In the genomic region with DNA sequence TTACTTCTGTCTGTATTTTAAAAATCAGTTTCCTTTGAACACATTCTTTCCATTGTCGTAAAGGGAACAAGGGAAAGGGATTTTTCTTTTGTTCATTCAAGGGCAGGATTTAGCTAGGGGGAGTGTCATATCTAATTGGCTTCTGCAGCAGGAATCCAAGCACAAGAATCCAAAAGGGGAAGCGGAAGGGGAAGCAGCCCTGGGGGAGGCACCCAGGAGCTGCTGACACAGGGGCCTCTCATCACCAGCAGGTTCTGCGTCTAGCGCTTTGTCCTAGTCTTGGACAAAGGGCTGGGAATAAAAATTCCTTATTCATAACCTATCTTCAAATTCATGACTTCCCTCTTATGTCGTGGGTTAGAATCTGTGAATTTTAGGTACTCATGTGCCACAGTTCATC, we compare ENCODE assay signal across 21 cellular contexts. TPM values are rescaled to one million over a fixed set of nuclear protein-coding genes. Genes with fewer than 3 reads are reported as not detected.
DNase-seq lines count a peak whose midpoint lies in the region; ATAC-seq and TF ChIP-seq lines count a peak whose summit lies in the region.
"Had no signal": no experiment of that assay in that cellular context is flagged by ENCODE, and none has a peak within 500 bp of the region (broad histone marks: within the 10 kb centered on the region; RNA-seq: fewer than 3 reads in every experiment).

No MANE protein-coding gene starts in this region.

- intact Hi-C loops in A673 (cut with micrococcal nuclease; ENCODE audit: unreplicated experiment), result no loop called here
- intact Hi-C loops in lower lobe of right lung (cut with DNase I), result no loop called here

- 87% methylated on average over 5 of the region's 5 CpGs for WGBS in HUES64
- WGBS in hepatocyte (ENCODE audit: low lambda C conversion rate, missing lambda C conversion rate), result 98% methylated on average over 5 of the region's 5 CpGs

- peaks cover 4% of the 10 kb centered on the region for H3K27me3 Mint-ChIP-seq in endothelial cell (ENCODE audit: unreplicated experiment)
- H3K27me3 Mint-ChIP-seq: activated CD8-positive, alpha-beta memory T cell treated with anti-CD3 and anti-CD28 coated beads, Interleukin-2, amount 10 ng/mL, durations not matched to agents 7 days and 5 days; activated naive CD8-positive, alpha-beta T cell treated with anti-CD3 and anti-CD28 coated beads for 36 hours had no signal

- no TSS peak for BruUV-seq in A673 (replicated peaks; lab: Mats Ljungman, UMichigan)

- ATAC-seq in lower lobe of right lung (peak; percentile 70 to 74), HG03342 (IDR thresholded peaks at IDR 0.05; ENCODE audit: unreplicated experiment) (no peak)
- ATAC-seq: activated CD8-positive, alpha-beta memory T cell treated with anti-CD3 and anti-CD28 coated beads, Interleukin-2, amount 10 ng/mL, durations not matched to agents 7 days and 5 days had no signal

- H3K4me2 ChIP-seq in hepatocyte, result no peak overlapping the region

- peaks cover 90% of the 10 kb centered on the region for H3K36me3 Mint-ChIP-seq in endothelial cell (ENCODE audit: low read depth, unreplicated experiment)

- DNase-seq in A673 (ENCODE audit: low spot score) (peak; percentile 30), endothelial cell (ENCODE audit: low spot score) (peak; percentile 10), lower lobe of right lung (peak; percentile 62), hepatocyte (ENCODE audit: low spot score) (no peak), NOMO-1 (lab: John Stamatoyannopoulos, UW; ENCODE audit: unreplicated experiment in 2 of 2) (no peak), GM20000 (ENCODE audit: low spot score) (no peak)
- DNase-seq: activated CD4-positive, alpha-beta T cell treated with anti-CD3 and anti-CD28 coated beads for 4 hours; activated CD8-positive, alpha-beta memory T cell treated with anti-CD3 and anti-CD28 coated beads, Interleukin-2, amount 10 ng/mL, durations not matched to agents 7 days and 5 days; activated naive CD8-positive, alpha-beta T cell treated with anti-CD3 and anti-CD28 coated beads for 36 hours; GDM1; mammary epithelial cell; NCI-H1417; NCI-H524 treated with DMSO at 0.1 percent for 48 hours; pancreas; SHP77; stimulated activated naive CD4-positive, alpha-beta T cell had no signal

- no peaks in the 10 kb centered on the region for H3K4me1 ChIP-seq in A673 (ENCODE audit: insufficient read depth, low read length, poor library complexity, severe bottlenecking)
- no peaks in the 10 kb centered on the region for H3K4me1 ChIP-seq in HUES64 (ENCODE audit: insufficient read depth, low read length)
- H3K4me1 ChIP-seq in lower lobe of right lung, result no peaks in the 10 kb centered on the region
- H3K4me1 ChIP-seq in hepatocyte (ENCODE audit: insufficient read depth), result no peaks in the 10 kb centered on the region
- H3K4me1 ChIP-seq: pancreas had no signal

- H3K27ac ChIP-seq in A673 (ENCODE audit: low read depth, low read length, poor library complexity, severe bottlenecking) (no peak overlapping the region), HUES64 (ENCODE audit: low read depth, low read length) (0 out of 2 replicates have a peak overlapping the region, but pooled peaks have one; percentile 23), lower lobe of right lung (peak overlapping the region; percentile 19), hepatocyte (no peak overlapping the region)
- H3K27ac ChIP-seq: C4-2B, pancreas, thoracic aorta had no signal

- H3K9me3 Mint-ChIP-seq in endothelial cell (ENCODE audit: unreplicated experiment), result no peaks in the 10 kb centered on the region
- H3K9me3 Mint-ChIP-seq: activated naive CD8-positive, alpha-beta T cell treated with anti-CD3 and anti-CD28 coated beads for 36 hours had no signal

- H3K4me3 ChIP-seq in A673 (ENCODE audit: low read depth, low read length, poor library complexity, severe bottlenecking) (no peak overlapping the region), HUES64 (ENCODE audit: low read length) (no peak overlapping the region), lower lobe of right lung (no peak overlapping the region), hepatocyte (no peak overlapping the region)
- H3K4me3 ChIP-seq: pancreas, skin epidermis, thoracic aorta had no signal

- H3K27ac Mint-ChIP-seq in endothelial cell (ENCODE audit: unreplicated experiment), result peak overlapping the region; percentile 13
- H3K27ac Mint-ChIP-seq: activated CD8-positive, alpha-beta memory T cell treated with anti-CD3 and anti-CD28 coated beads, Interleukin-2, amount 10 ng/mL, durations not matched to agents 7 days and 5 days; activated naive CD8-positive, alpha-beta T cell treated with anti-CD3 and anti-CD28 coated beads for 36 hours had no signal

- H3K36me3 ChIP-seq in A673 (ENCODE audit: insufficient read depth, low read length, poor library complexity, severe bottlenecking) (peaks cover 15% of the 10 kb centered on the region), HUES64 (ENCODE audit: insufficient read depth, low read length) (peaks cover 95% of the 10 kb centered on the region), lower lobe of right lung (peaks cover 100% of the 10 kb centered on the region), hepatocyte (replicated peaks; ENCODE audit: insufficient read depth, low read depth) (no peaks in the 10 kb centered on the region)

- no peaks in the 10 kb centered on the region for H3K27me3 ChIP-seq in A673 (replicated peaks; ENCODE audit: insufficient read depth, low read depth, low read length, poor library complexity)
- no peaks in the 10 kb centered on the region for H3K27me3 ChIP-seq in HUES64 (ENCODE audit: insufficient read depth, low read length)
- H3K27me3 ChIP-seq in lower lobe of right lung (ENCODE audit: low read depth), result no peaks in the 10 kb centered on the region
- no peaks in the 10 kb centered on the region for H3K27me3 ChIP-seq in hepatocyte
- H3K27me3 ChIP-seq: pancreas had no signal

- peaks cover 18% of the 10 kb centered on the region for H3K79me2 ChIP-seq in hepatocyte

- H3K4me1 Mint-ChIP-seq in endothelial cell (ENCODE audit: unreplicated experiment), result peaks cover 22% of the 10 kb centered on the region

- no peaks in the 10 kb centered on the region for H4K20me1 ChIP-seq in hepatocyte (ENCODE audit: insufficient read depth, poor library complexity, severe bottlenecking)

- no peak overlapping the region for H3K9ac ChIP-seq in HUES64 (ENCODE audit: low read depth, low read length)

- TF ChIP-seq CTCF in A673 (conservative IDR thresholded peaks at IDR 0.05; ENCODE audit: low read depth, low read length) (no peak), endothelial cell (IDR thresholded peaks at IDR 0.05; ENCODE audit: unreplicated experiment) (no peak), lower lobe of right lung (IDR thresholded peaks at IDR 0.05) (no peak), hepatocyte (IDR thresholded peaks at IDR 0.05; ENCODE audit: poor library complexity) (no peak), GM20000 (IDR thresholded peaks at IDR 0.05; ENCODE audit: extremely low read depth, missing control alignments) (no peak)

- H3K9me2 ChIP-seq in hepatocyte (replicated peaks; ENCODE audit: insufficient read depth), result no peaks in the 10 kb centered on the region

- H3K9me3 ChIP-seq in A673 (ENCODE audit: low read depth, low read length, poor library complexity, severe bottlenecking), result no peaks in the 10 kb centered on the region
- H3K9me3 ChIP-seq in HUES64 (ENCODE audit: insufficient read depth, low read depth, low read length), result peaks cover 28% of the 10 kb centered on the region
- H3K9me3 ChIP-seq in lower lobe of right lung, result no peaks in the 10 kb centered on the region
- no peaks in the 10 kb centered on the region for H3K9me3 ChIP-seq in hepatocyte (ENCODE audit: low read depth)
- H3K9me3 ChIP-seq: pancreas, thoracic aorta had no signal

- H3K4me3 Mint-ChIP-seq in endothelial cell (ENCODE audit: unreplicated experiment), result peak overlapping the region; percentile 79
- H3K4me3 Mint-ChIP-seq: activated CD8-positive, alpha-beta memory T cell treated with anti-CD3 and anti-CD28 coated beads, Interleukin-2, amount 10 ng/mL, durations not matched to agents 7 days and 5 days; activated naive CD8-positive, alpha-beta T cell treated with anti-CD3 and anti-CD28 coated beads for 36 hours had no signal

- POLR2A ChIA-PET in A673 (lab: Charles Lee; ENCODE audit: low non-redundant PET), result no interaction called here

- CTCF ChIA-PET in A673 (lab: Charles Lee), result interaction anchor here (0.7 kb wide), 1 partner anchor 199 kb away, joined by 14 read pairs; no protein-coding TSS in a partner anchor

- no peak overlapping the region for H2AFZ ChIP-seq in hepatocyte

RNA-seq across cellular contexts. Expression of gene RIPK1, which starts 13.7 kb away (rescaled TPM):
- total RNA-seq in A673 (2021) (11.4 and 15.0 TPM in 2 replicates), endothelial cell (ENCODE audit: unreplicated experiment) (34.7 TPM), lower lobe of right lung (26.3 TPM), hepatocyte (16.2 and 21.0 TPM in 2 replicates)
- 18.5 TPM for polyA plus RNA-seq in HUES64 (2013, experiment 1 of 2)
- polyA plus RNA-seq in HUES64 (2013, experiment 2 of 2), result 16.9 TPM
- polyA plus RNA-seq in hepatocyte, result 14.0 and 14.6 TPM in 2 replicates

RNA-seq across cellular contexts. Expression of gene BPHL, which starts 36.5 kb away (rescaled TPM):
- 30.8 and 37.4 TPM in 2 replicates for total RNA-seq in A673 (2021)
- polyA plus RNA-seq in HUES64 (2013, experiment 1 of 2), result 24.4 TPM
- polyA plus RNA-seq in HUES64 (2013, experiment 2 of 2), result 25.0 TPM
- total RNA-seq in endothelial cell (ENCODE audit: unreplicated experiment), result 35.4 TPM
- 12.7 TPM for total RNA-seq in lower lobe of right lung
- total RNA-seq in hepatocyte, result 42.4 and 52.0 TPM in 2 replicates
- 61.2 and 77.0 TPM in 2 replicates for polyA plus RNA-seq in hepatocyte

Comparison
In these comparisons a context has a peak if more than half of its experiments do, and no peak if none do; other contexts are left out.
1. DNase-seq: peak in A673 (single experiment), endothelial cell (single experiment) and lower lobe of right lung (single experiment); none in hepatocyte (single experiment), NOMO-1 (0 of 2) and GM20000 (single experiment).
2. H3K27ac ChIP-seq: peak in HUES64 (single experiment) and lower lobe of right lung (single experiment); none in A673 (single experiment) and hepatocyte (single experiment).